Comparison of ENCODE assay signal across 8 cellular contexts in the genomic region with DNA sequence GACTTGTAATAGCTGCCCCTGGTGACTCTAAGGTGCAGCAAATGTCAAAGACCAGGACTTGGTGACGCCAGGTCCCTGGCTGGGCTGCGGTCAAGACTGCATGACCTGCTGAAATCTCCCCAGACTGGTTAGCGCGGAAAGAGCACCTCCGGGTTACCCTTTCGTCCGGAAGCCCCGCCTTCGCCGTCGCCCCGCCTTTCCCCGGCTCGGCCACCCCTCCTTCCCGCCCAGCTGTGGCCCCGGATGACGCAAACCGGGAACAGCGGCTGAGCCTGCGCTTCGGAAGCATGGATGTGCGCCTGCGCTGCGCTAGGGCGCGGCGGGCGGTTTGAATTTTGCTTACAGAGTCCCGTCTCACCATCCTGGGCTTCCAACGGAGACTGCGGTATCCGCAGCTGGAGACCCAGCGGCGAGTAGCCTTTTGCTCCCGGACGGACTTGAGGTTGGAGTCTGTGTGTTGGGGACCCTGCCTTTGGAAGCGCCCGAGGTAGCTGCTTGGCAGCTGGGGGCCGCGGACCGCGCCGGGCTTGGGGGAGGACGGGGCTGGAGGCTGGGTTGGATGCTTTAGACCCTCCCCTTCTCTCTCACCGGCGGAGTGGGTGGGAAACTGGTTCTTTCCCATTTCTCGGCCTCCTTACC. TPM values are rescaled to one million over a fixed set of nuclear protein-coding genes. Genes with fewer than 3 reads are reported as not detected.
A peak's percentile ranks its signal among the peaks of the same experiment; 100 is the strongest.
DNase-seq lines count a peak whose midpoint lies in the region; ATAC-seq and TF ChIP-seq lines count a peak whose summit lies in the region.

A gene with protein sequence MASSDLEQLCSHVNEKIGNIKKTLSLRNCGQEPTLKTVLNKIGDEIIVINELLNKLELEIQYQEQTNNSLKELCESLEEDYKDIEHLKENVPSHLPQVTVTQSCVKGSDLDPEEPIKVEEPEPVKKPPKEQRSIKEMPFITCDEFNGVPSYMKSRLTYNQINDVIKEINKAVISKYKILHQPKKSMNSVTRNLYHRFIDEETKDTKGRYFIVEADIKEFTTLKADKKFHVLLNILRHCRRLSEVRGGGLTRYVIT (plus strand): TSS at position 294 of the 639 bp plus-strand sequence. CDS start 785 bp downstream, outside the sequence.

- H3K36me3 ChIP-seq in thoracic aorta = no peaks in the 10 kb centered on the region

- H3K4me3 Mint-ChIP-seq in activated naive CD8-positive, alpha-beta T cell = peak within 1 kb of the TSS; percentile 86

- peaks cover 9 to 13% of the 10 kb centered on the region in 2 donors for H3K4me1 ChIP-seq in thoracic aorta (ENCODE audit: control insufficient read depth in 1 of 2, low read depth in 2 of 2)

- ATAC-seq in HG02623 (IDR thresholded peaks at IDR 0.05; ENCODE audit: unreplicated experiment) = peak; percentile 90
- peak; percentile 99 for ATAC-seq in omental fat pad (ENCODE audit: low FRiP score)
- ATAC-seq in thoracic aorta (ENCODE audit: insufficient number of reproducible peaks, low FRiP score, low read depth) = peak; percentile 78

- TF ChIP-seq CTCF in GM10248 (IDR thresholded peaks at IDR 0.05; ENCODE audit: control extremely low read depth, extremely low read depth, low read depth, missing control alignments) (no peak), omental fat pad (IDR thresholded peaks at IDR 0.05) (no peak), thoracic aorta (IDR thresholded peaks at IDR 0.05) (no peak)

- peak within 1 kb of the TSS; percentile 82 for H3K4me3 ChIP-seq in thoracic aorta

- peaks cover 4% of the 10 kb centered on the region for H3K9me3 ChIP-seq in thoracic aorta

- H3K36me3 Mint-ChIP-seq in activated naive CD8-positive, alpha-beta T cell = peaks cover 6% of the 10 kb centered on the region

- H3K4me1 Mint-ChIP-seq in activated naive CD8-positive, alpha-beta T cell (ENCODE audit: low read depth) = peaks cover 11% of the 10 kb centered on the region

- POLR2A ChIA-PET in GM10248 (lab: Yijun Ruan, JAX) = interaction anchor here (0.6 to 1.2 kb wide), 3 partner anchors 93 to 1427 kb away, joined by 3 read pairs; a partner anchor contains a TSS

- CTCF ChIA-PET in GM10248 (lab: Yijun Ruan, JAX) = interaction anchor here (1.0 to 1.9 kb wide), 5 partner anchors 11 to 157 kb away, joined by 3 to 19 read pairs (median 3); no protein-coding TSS in a partner anchor

- no peaks in the 10 kb centered on the region for H3K27me3 ChIP-seq in thoracic aorta (replicated peaks; ENCODE audit: insufficient read depth)

- peak within 1 kb of the TSS; percentile 80 for H3K27ac Mint-ChIP-seq in activated naive CD8-positive, alpha-beta T cell

- DNase-seq in GM10248 (ENCODE audit: extremely low spot score) = peak; percentile 99
- DNase-seq in NCI-H1105 (lab: John Stamatoyannopoulos, UW) = peak; percentile 94
- DNase-seq in SKM-1 treated with dmso at 0.1 percent for 144 hours (lab: John Stamatoyannopoulos, UW; ENCODE audit: unreplicated experiment) = peak; percentile 90
- peak; percentile 95 for DNase-seq in glomerular visceral epithelial cell (ENCODE audit: extremely low spot score)
- DNase-seq in omental fat pad (ENCODE audit: low spot score) = peak; percentile 71
- peak; percentile 57 for DNase-seq in thoracic aorta (ENCODE audit: low spot score)

- H3K27me3 Mint-ChIP-seq in activated naive CD8-positive, alpha-beta T cell = peaks cover under 1% of the 10 kb centered on the region

- H3K9me3 Mint-ChIP-seq in activated naive CD8-positive, alpha-beta T cell (ENCODE audit: low read depth) = peaks cover 6% of the 10 kb centered on the region

- H3K27ac ChIP-seq in thoracic aorta = peak within 1 kb of the TSS; percentile 56 to 72

RNA-seq across cellular contexts. Expression of the gene that starts here (rescaled TPM):
- total RNA-seq in omental fat pad (1 to 10 TPM in 1 of 4 donors, not detected in 3; 1.2 TPM), thoracic aorta (not detected)

Comparison
In these comparisons a context has a peak if more than half of its experiments do, and no peak if none do; other contexts are left out.
1. Peak in every context shown above with its lines: DNase-seq, ATAC-seq, H3K4me3 ChIP-seq and H3K27ac ChIP-seq.
2. Peak in DNase-seq, ATAC-seq, H3K4me3 ChIP-seq and H3K27ac ChIP-seq in thoracic aorta; RNA of the gene not detected or under 1 TPM.